ENCODE assay signal across 21 cellular contexts in genomic region chr11:92324890-92325289, GRCh38.
DNase-seq lines count a peak whose midpoint lies in the region; ATAC-seq and TF ChIP-seq lines count a peak whose summit lies in the region.
"Had no signal": no experiment of that assay in that cellular context is flagged by ENCODE, and none has a peak within 500 bp of the region (broad histone marks: within the 10 kb centered on the region; RNA-seq: fewer than 3 reads in every experiment).

No MANE protein-coding gene starts in this region.

- H3K4me2 ChIP-seq in neural cell (ENCODE audit: low read length) (no peak overlapping the region), Karpas-422 (ENCODE audit: low read depth, low read length, poor library complexity, severe bottlenecking) (no peak overlapping the region)
- H3K4me2 ChIP-seq: GM23338 had no signal

- H3F3A ChIP-seq in neural cell (ENCODE audit: insufficient read depth, low read length, poor library complexity, severe bottlenecking), result no peaks in the 10 kb centered on the region

- TF ChIP-seq EP300 in neural cell (conservative IDR thresholded peaks at IDR 0.05; ENCODE audit: poor library complexity, severe bottlenecking), result peak; percentile 92

- no peaks in the 10 kb centered on the region for H3K4me1 ChIP-seq in Karpas-422 (ENCODE audit: low read length)
- H3K4me1 ChIP-seq: BE2C had no signal

- H3K27ac ChIP-seq in neural cell (ENCODE audit: low read length) (peak overlapping the region; percentile 40), Karpas-422 (ENCODE audit: low read length) (no peak overlapping the region)

- no peaks in the 10 kb centered on the region for H3K9me2 ChIP-seq in neural cell (ENCODE audit: insufficient read depth, low read length)
- H3K9me2 ChIP-seq in Karpas-422 (replicated peaks; ENCODE audit: insufficient read depth, low read length), result no peaks in the 10 kb centered on the region; the same call in 1 of the 2 replicates

- TF ChIP-seq CTCF in neural cell (IDR thresholded peaks at IDR 0.05; ENCODE audit: poor library complexity, severe bottlenecking), result no peak

- H3K9me3 ChIP-seq in neural cell (ENCODE audit: low read length), result no peaks in the 10 kb centered on the region
- no peaks in the 10 kb centered on the region for H3K9me3 ChIP-seq in Karpas-422 (ENCODE audit: low read length)
- H3K9me3 ChIP-seq: BE2C had no signal

- H3K36me3 ChIP-seq in neural cell (ENCODE audit: insufficient read depth, low read length) (no peaks in the 10 kb centered on the region), Karpas-422 (ENCODE audit: insufficient read depth, low read length) (no peaks in the 10 kb centered on the region)
- H3K36me3 ChIP-seq: BE2C had no signal

- H3K4me3 ChIP-seq in neural cell (ENCODE audit: low read length), result no peak overlapping the region
- no peak overlapping the region for H3K4me3 ChIP-seq in Karpas-422 (ENCODE audit: low read length)
- H3K4me3 ChIP-seq: GM23338 had no signal

- no peaks in the 10 kb centered on the region for H3K27me3 ChIP-seq in neural cell (ENCODE audit: insufficient read depth, low read depth, low read length)
- no peaks in the 10 kb centered on the region; the same call in 1 of the 2 replicates for H3K27me3 ChIP-seq in Karpas-422 (ENCODE audit: low read length)
- H3K27me3 ChIP-seq: BE2C had no signal

- POLR2A ChIA-PET in HEK293T (lab: Yijun Ruan, JAX), result no interaction called here

- H2AFZ ChIP-seq in neural cell (ENCODE audit: low read depth, low read length), result no peak overlapping the region
- H2AFZ ChIP-seq in Karpas-422 (ENCODE audit: low read length), result no peak overlapping the region
- H2AFZ ChIP-seq: GM23338 had no signal

- peak; percentile 7 for DNase-seq in NCI-H748 (lab: John Stamatoyannopoulos, UW; ENCODE audit: unreplicated experiment)
- no peak for DNase-seq in NCI-H748 treated with DMSO at 0.1 percent for 48 hours (lab: John Stamatoyannopoulos, UW)
- peak; percentile 75 for DNase-seq in NCI-H526 treated with DMSO at 0.1 percent for 48 hours (lab: John Stamatoyannopoulos, UW)
- DNase-seq in SK-N-DZ (ENCODE audit: low spot score), result peak; percentile 62
- DNase-seq in Karpas-422, result no peak
- DNase-seq in HEK293T (ENCODE audit: extremely low spot score), result no peak
- DNase-seq: ACHN; BE2C; C1 segment of cervical spinal cord; CD4-positive, CD25-positive, alpha-beta regulatory T cell; CD8-positive, alpha-beta memory T cell; COR-L47; DMS 273 treated with DMSO at 0.1 percent for 48 hours; DMS79; GDM1; HCEC 1CT; HFFc6; IMR-90 had no signal

- no peak overlapping the region for H3K9ac ChIP-seq in neural cell (ENCODE audit: low read length)
- no peak overlapping the region for H3K9ac ChIP-seq in Karpas-422 (ENCODE audit: low read length)

- no peak for ATAC-seq in HG02870 (IDR thresholded peaks at IDR 0.05; ENCODE audit: unreplicated experiment)
- ATAC-seq: GM23338 had no signal

- TF ChIP-seq RAD21 in neural cell (conservative IDR thresholded peaks at IDR 0.05), result no peak

- H3K79me2 ChIP-seq in neural cell (replicated peaks; ENCODE audit: insufficient read depth, low read length) (no peaks in the 10 kb centered on the region), Karpas-422 (ENCODE audit: low read length) (no peaks in the 10 kb centered on the region)

- CTCF ChIA-PET in HEK293T (lab: Yijun Ruan, JAX), result no interaction called here

- H4K20me1 ChIP-seq in neural cell (ENCODE audit: insufficient read depth) (no peaks in the 10 kb centered on the region), Karpas-422 (ENCODE audit: insufficient read depth, low read depth, low read length) (no peaks in the 10 kb centered on the region)

TF ChIP-seq in neural cell, 6 proteins besides CTCF, POLR2A, EP300 and RAD21:
- TF ChIP-seq MXI1 (conservative IDR thresholded peaks at IDR 0.05; ENCODE audit: poor library complexity, severe bottlenecking), result no peak
- TF ChIP-seq REST (IDR thresholded peaks at IDR 0.05; ENCODE audit: borderline replicate concordance), result peak; percentile 59
- no peak for TF ChIP-seq SMC3 (conservative IDR thresholded peaks at IDR 0.05; ENCODE audit: poor library complexity)
- TF ChIP-seq TAF1 (IDR thresholded peaks at IDR 0.05; ENCODE audit: low read depth), result no peak
- peak; percentile 88 for TF ChIP-seq POLR2AphosphoS5 (IDR thresholded peaks at IDR 0.05)
- no peak for TF ChIP-seq EZH2 (IDR thresholded peaks at IDR 0.05; ENCODE audit: borderline replicate concordance, insufficient read depth, low read length, poor library complexity, severe bottlenecking)
TF ChIP-seq in neural cell: peak in this region for 2.

TF ChIP-seq in HEK293T, 16 proteins besides CTCF, POLR2A, EP300 and RAD21:
- TF ChIP-seq SP1 (IDR thresholded peaks at IDR 0.05), result no peak
- no peak for TF ChIP-seq FOXK2 (IDR thresholded peaks at IDR 0.05)
- TF ChIP-seq TARDBP (IDR thresholded peaks at IDR 0.05), result no peak
- TF ChIP-seq CTBP1 (IDR thresholded peaks at IDR 0.05; ENCODE audit: borderline replicate concordance), result no peak
- TF ChIP-seq ZNF384 (IDR thresholded peaks at IDR 0.05), result no peak
- no peak for TF ChIP-seq L3MBTL2 (conservative IDR thresholded peaks at IDR 0.05)
- TF ChIP-seq NFRKB (IDR thresholded peaks at IDR 0.05), result no peak
- TF ChIP-seq FOXM1 (IDR thresholded peaks at IDR 0.05; ENCODE audit: borderline replicate concordance), result no peak
- no peak for TF ChIP-seq ELF4 (IDR thresholded peaks at IDR 0.05)
- TF ChIP-seq SUZ12 (IDR thresholded peaks at IDR 0.05), result no peak
- no peak for TF ChIP-seq FOXA1 (IDR thresholded peaks at IDR 0.05)
- TF ChIP-seq BHLHE40 (IDR thresholded peaks at IDR 0.05; ENCODE audit: borderline replicate concordance), result no peak
- no peak for TF ChIP-seq HDGF (IDR thresholded peaks at IDR 0.05; ENCODE audit: borderline replicate concordance)
- TF ChIP-seq PKNOX1 (IDR thresholded peaks at IDR 0.05), result no peak
- TF ChIP-seq LEF1 (IDR thresholded peaks at IDR 0.05; ENCODE audit: borderline replicate concordance), result no peak
- TF ChIP-seq ARNT (IDR thresholded peaks at IDR 0.05), result no peak
TF ChIP-seq in HEK293T: peak in this region for 0.

Comparison
In these comparisons a context has a peak if more than half of its experiments do, and no peak if none do; other contexts are left out.
1. DNase-seq: peak in NCI-H748 (single experiment), NCI-H526 treated with DMSO at 0.1 percent for 48 hours (single experiment) and SK-N-DZ (single experiment); none in NCI-H748 treated with DMSO at 0.1 percent for 48 hours (single experiment), Karpas-422 (single experiment) and HEK293T (single experiment).